Comparison of ENCODE assay signal across 2 cellular contexts in the genomic region with DNA sequence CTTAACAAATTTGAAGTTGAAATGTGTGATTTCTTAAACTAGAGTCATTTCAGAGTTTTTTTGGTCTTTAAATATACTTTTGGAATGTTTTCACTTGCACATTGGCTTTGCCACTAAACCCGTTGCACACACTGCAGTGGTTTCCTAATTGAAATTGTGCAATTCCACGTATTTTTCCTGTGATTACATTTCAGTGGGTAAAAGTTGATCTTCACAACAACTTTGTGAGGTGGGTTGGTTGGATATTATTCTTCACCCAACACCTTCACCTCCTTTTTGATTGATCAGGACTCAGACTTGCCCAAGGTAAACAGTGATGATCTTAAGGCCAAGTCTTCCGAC.
A peak's percentile ranks its signal among the peaks of the same experiment; 100 is the strongest.
TF ChIP-seq lines count a peak whose summit lies in the region.

No MANE protein-coding gene starts in this region.

TF ChIP-seq in IMR-90, 13 proteins besides CTCF, POLR2A, EP300 and RAD21:
- no peak for TF ChIP-seq RFX5 (IDR thresholded peaks at IDR 0.05; ENCODE audit: low read depth, low read length)
- TF ChIP-seq CEBPB (IDR thresholded peaks at IDR 0.05; ENCODE audit: low read depth, low read length): peak; percentile 73

TF ChIP-seq in K562, 482 proteins besides CTCF, POLR2A, EP300 and RAD21:
- 0 out of 2 replicates have a peak, but pooled peaks have one; percentile 10 for TF ChIP-seq CEBPB (tag; IDR thresholded peaks at IDR 0.05)
- no peak for TF ChIP-seq BRF1 (IDR thresholded peaks at IDR 0.05; ENCODE audit: borderline replicate concordance, extremely low read depth, insufficient read length)
